In the genomic region with DNA sequence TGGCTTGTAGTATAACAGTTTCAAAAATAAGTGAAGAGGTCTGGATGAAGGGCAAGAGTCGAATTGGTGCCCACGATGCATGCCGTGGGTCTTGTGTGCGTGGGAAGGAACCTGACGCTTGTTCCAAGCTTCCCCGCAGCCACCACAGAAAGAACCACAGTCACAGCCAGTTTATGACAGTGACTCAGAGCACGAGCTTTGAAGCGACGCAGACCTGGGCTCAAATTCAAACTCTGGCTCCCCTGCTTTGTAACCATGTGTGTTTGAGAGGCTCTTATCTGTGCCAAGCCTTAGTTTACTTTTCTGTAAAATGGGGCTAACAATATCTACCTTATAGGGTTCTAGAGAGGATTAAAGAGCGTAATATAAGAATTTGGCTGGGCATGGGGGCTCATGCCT, we compare ENCODE assay signal across 8 cellular contexts.
DNase-seq lines count a peak whose midpoint lies in the region; TF ChIP-seq lines count a peak whose summit lies in the region.

No MANE protein-coding gene starts in this region.

- no peak for TF ChIP-seq CTCF in WERI-Rb-1 (IDR thresholded peaks at IDR 0.05; ENCODE audit: low read depth, low read length)
- TF ChIP-seq CTCF in astrocyte of the cerebellum (IDR thresholded peaks at IDR 0.05; ENCODE audit: low read depth, low read length, missing control alignments) = no peak

- H3K27me3 ChIP-seq in WERI-Rb-1 (ENCODE audit: insufficient read depth, low read depth, severe bottlenecking) = no peaks in the 10 kb centered on the region

- no peak overlapping the region for H3K4me3 ChIP-seq in WERI-Rb-1 (ENCODE audit: low read depth, low read length)
- no peak overlapping the region for H3K4me3 ChIP-seq in astrocyte of the cerebellum (ENCODE audit: low read depth, low read length)

- peaks cover 7% of the 10 kb centered on the region for H3K36me3 ChIP-seq in WERI-Rb-1

- no peaks in the 10 kb centered on the region for H3K9me3 ChIP-seq in WERI-Rb-1 (ENCODE audit: severe bottlenecking)

- peak; percentile 40 for DNase-seq in AG20443 (ENCODE audit: low spot score)
- no peak for DNase-seq in WERI-Rb-1
- peak; percentile 56 for DNase-seq in astrocyte of the cerebellum (ENCODE audit: low read depth)
- peak; percentile 87 for DNase-seq in stimulated activated CD4-positive, alpha-beta T cell treated with anti-CD3 and anti-CD28 coated beads, Interleukin-15, amount 100 ng/mL, for 24 hours
- DNase-seq in NK-92 (lab: John Stamatoyannopoulos, UW; ENCODE audit: unreplicated experiment) = no peak
- DNase-seq in T-helper 9 cell = no peak
- no peak for DNase-seq in NCI-H774 (lab: John Stamatoyannopoulos, UW)
- no peak for DNase-seq in DMS153 (lab: John Stamatoyannopoulos, UW)

- in situ Hi-C loops in astrocyte of the cerebellum (cut with HindIII; ENCODE audit: low sequenced_read_pairs) = no loop called here

- H3K27ac ChIP-seq in WERI-Rb-1 = peak overlapping the region; percentile 76

Comparison
In these comparisons a context has a peak if more than half of its experiments do, and no peak if none do; other contexts are left out.
1. DNase-seq: peak in AG20443 (single experiment), astrocyte of the cerebellum (single experiment) and stimulated activated CD4-positive, alpha-beta T cell treated with anti-CD3 and anti-CD28 coated beads, Interleukin-15, amount 100 ng/mL, for 24 hours (single experiment); none in WERI-Rb-1 (single experiment), NK-92 (single experiment), T-helper 9 cell (single experiment), NCI-H774 (single experiment) and DMS153 (single experiment).